In genomic region chr1:46363121-46363520, GRCh38 we compare ENCODE assay signal across 21 cellular contexts. TPM values are rescaled to one million over a fixed set of nuclear protein-coding genes. Genes with fewer than 3 reads are reported as not detected.
DNase-seq lines count a peak whose midpoint lies in the region; ATAC-seq, FAIRE-seq and TF ChIP-seq lines count a peak whose summit lies in the region.
"Had no signal": no experiment of that assay in that cellular context is flagged by ENCODE, and none has a peak within 500 bp of the region (broad histone marks: within the 10 kb centered on the region; RNA-seq: fewer than 3 reads in every experiment).

No MANE protein-coding gene starts in this region.

- no peak for TF ChIP-seq EP300 in GM12878 (IDR thresholded peaks at IDR 0.05; ENCODE audit: borderline replicate concordance in 1 of 2, control insufficient read depth in 1 of 2, low read depth in 2 of 2, low read length in 2 of 2)

- 96% methylated on average over 5 of the region's 5 CpGs for WGBS in GM12878 (ENCODE audit: insufficient coverage, insufficient replicate concordance, low lambda C conversion rate, missing lambda C conversion rate)

- RAD21 ChIA-PET in GM12878 (lab: Charles Lee; ENCODE audit: unreplicated experiment) = no interaction called here

- H4K20me1 ChIP-seq in GM12878 (ENCODE audit: control insufficient read depth, insufficient read depth) (no peaks in the 10 kb centered on the region), neural progenitor cell (ENCODE audit: low read depth) (peaks cover 12% of the 10 kb centered on the region)

- H3K27me3 ChIP-seq in GM12878 (replicated peaks in 1 of 2; ENCODE audit: control insufficient read depth in 2 of 2, insufficient read depth in 2 of 2, low read length in 1 of 2) (no peaks in the 10 kb centered on the region), neural progenitor cell (no peaks in the 10 kb centered on the region), brain microvascular endothelial cell (replicated peaks) (no peaks in the 10 kb centered on the region)

- TF ChIP-seq CTCF in D721Med (IDR thresholded peaks at IDR 0.05; ENCODE audit: insufficient read depth, missing control alignments) (no peak), GM12878 (IDR thresholded peaks at IDR 0.05 in 2 of 3, conservative IDR thresholded peaks at IDR 0.05 in 1 of 3; ENCODE audit: control insufficient read depth in 2 of 3, extremely low read depth in 1 of 3, insufficient read depth in 1 of 3, low read depth in 3 of 3, low read length in 3 of 3) (no peak), neural progenitor cell (IDR thresholded peaks at IDR 0.05) (no peak), brain microvascular endothelial cell (IDR thresholded peaks at IDR 0.05; ENCODE audit: low read depth, low read length, missing control alignments) (no peak)

- H3K27ac ChIP-seq in GM12878 (ENCODE audit: control insufficient read depth, insufficient read depth) = no peak overlapping the region
- peak overlapping the region; percentile 79 for H3K27ac ChIP-seq in neural progenitor cell
- H3K27ac ChIP-seq in brain microvascular endothelial cell = no peak overlapping the region
- H3K27ac ChIP-seq: C4-2B had no signal

- CTCF ChIA-PET in GM12878 (lab: Yijun Ruan, JAX) = no interaction called here

- H3K4me3 Mint-ChIP-seq in neural progenitor cell = no peak overlapping the region
- H3K4me3 Mint-ChIP-seq: CD8-positive, alpha-beta memory T cell had no signal

- SMC1A ChIA-PET in GM12878 (lab: Charles Lee; ENCODE audit: uncharacterized antibody, unreplicated experiment) = interaction anchor here (0.6 to 0.9 kb wide), 2 partner anchors 91 to 135 kb away, joined by 3 read pairs; no protein-coding TSS in a partner anchor

- TSS peak; percentile 50 for BruUV-seq in GM12878 (replicated peaks; lab: Mats Ljungman, UMichigan)

- H3F3A ChIP-seq in neural progenitor cell (ENCODE audit: low read depth) = peaks cover 23% of the 10 kb centered on the region

- peaks cover 26% of the 10 kb centered on the region for H3K36me3 Mint-ChIP-seq in neural progenitor cell

- in situ Hi-C loops in GM12878 (cut with MboI) (no loop called here), brain microvascular endothelial cell (cut with HindIII; ENCODE audit: low pct_ligation_motif_present, low sequenced_read_pairs) (no loop called here)

- no peak overlapping the region for H3K4me3 ChIP-seq in GM12878
- no peak overlapping the region for H3K4me3 ChIP-seq in neural progenitor cell
- no peak overlapping the region for H3K4me3 ChIP-seq in brain microvascular endothelial cell (ENCODE audit: low read depth, low read length)

- no peak for TF ChIP-seq RAD21 in GM12878 (IDR thresholded peaks at IDR 0.05; ENCODE audit: insufficient read depth, low read depth, low read length)

- no peaks in the 10 kb centered on the region for H3K9me3 ChIP-seq in GM12878 (replicated peaks; ENCODE audit: control insufficient read depth, insufficient read depth, low read length)
- no peaks in the 10 kb centered on the region for H3K9me3 ChIP-seq in neural progenitor cell (ENCODE audit: low read depth)

- no peak overlapping the region for H3K27ac Mint-ChIP-seq in neural progenitor cell

- H3K9ac ChIP-seq in GM12878 (ENCODE audit: control insufficient read depth, insufficient read depth, low read length) = no peak overlapping the region
- H3K9ac ChIP-seq in neural progenitor cell = no peak overlapping the region

- intact Hi-C loops in GM12878 (cut with micrococcal nuclease; ENCODE audit: unreplicated experiment) = no loop called here

- no peak for ATAC-seq in GM12878
- ATAC-seq in GM21526 (IDR thresholded peaks at IDR 0.05; ENCODE audit: low FRiP score, unreplicated experiment) = no peak
- no peak for ATAC-seq in HG03469 (IDR thresholded peaks at IDR 0.05; ENCODE audit: unreplicated experiment)

- H2AFZ ChIP-seq in GM12878 (ENCODE audit: control insufficient read depth, low read depth, low read length) (no peak overlapping the region), neural progenitor cell (replicated peaks) (no peak overlapping the region)

- H3K4me1 ChIP-seq in GM12878 (ENCODE audit: control insufficient read depth, insufficient read depth, low read length) (no peaks in the 10 kb centered on the region), neural progenitor cell (peaks cover 23% of the 10 kb centered on the region)

- H3K36me3 ChIP-seq in GM12878 (ENCODE audit: control insufficient read depth in 2 of 2, insufficient read depth in 2 of 2, low read length in 1 of 2) (peaks cover 18 to 31% of the 10 kb centered on the region in 2 experiments), neural progenitor cell (no peaks in the 10 kb centered on the region), brain microvascular endothelial cell (replicated peaks) (peaks cover 47% of the 10 kb centered on the region)

- no peak overlapping the region for H3K4me2 ChIP-seq in GM12878 (ENCODE audit: control insufficient read depth, insufficient read depth)
- peak overlapping the region; percentile 72 for H3K4me2 ChIP-seq in neural progenitor cell

- peaks cover 8% of the 10 kb centered on the region for H3K4me1 Mint-ChIP-seq in neural progenitor cell
- H3K4me1 Mint-ChIP-seq: CD8-positive, alpha-beta memory T cell had no signal

- TF ChIP-seq POLR2A in GM12878 (IDR thresholded peaks at IDR 0.05; ENCODE audit: low read depth, low read length) = no peak

- peak; percentile 98 for FAIRE-seq in D721Med (lab: Jason Lieb, UNC)
- FAIRE-seq in GM12878 (lab: Jason Lieb, UNC) = no peak

- H3K27me3 Mint-ChIP-seq in neural progenitor cell (ENCODE audit: insufficient read depth, low read depth) = no peaks in the 10 kb centered on the region
- H3K27me3 Mint-ChIP-seq: CD8-positive, alpha-beta memory T cell had no signal

- no peaks in the 10 kb centered on the region for H3K9me3 Mint-ChIP-seq in neural progenitor cell
- H3K9me3 Mint-ChIP-seq: CD8-positive, alpha-beta memory T cell had no signal

- DNase-seq in D721Med (ENCODE audit: insufficient read length, low spot score) = no peak
- DNase-seq in NCI-H524 treated with DMSO at 0.1 percent for 48 hours (lab: John Stamatoyannopoulos, UW) = peak; percentile 94
- no peak for DNase-seq in GM12878 (ENCODE audit: low read depth, low spot score)
- DNase-seq in neural progenitor cell (ENCODE audit: low spot score) = peak; percentile 11
- DNase-seq in brain microvascular endothelial cell = no peak
- DNase-seq: Calu3; CD8-positive, alpha-beta memory T cell; DMS79; GOT3; KBM-7; MM.1S; NCI-H1048; NCI-H1417 treated with DMSO at 0.1 percent for 48 hours; NCI-H187; NCI-H2107; NCI-H774; Right ventricle myocardium superior had no signal

- POLR2A ChIA-PET in GM12878 (lab: Charles Lee) = no interaction called here

- H3K79me2 ChIP-seq in GM12878 (ENCODE audit: control insufficient read depth, insufficient read depth, low read length) (no peaks in the 10 kb centered on the region), neural progenitor cell (ENCODE audit: low read depth) (no peaks in the 10 kb centered on the region)

RNA-seq across cellular contexts. Expression of gene NSUN4, which starts 22.5 kb away (rescaled TPM):
- total RNA-seq in GM12878 (2013; cell fraction: nucleolus; rRNA removed) = 114 and 121 TPM in 2 replicates
- total RNA-seq in GM12878 (2014; rRNA removed) = 27.7 and 31.0 TPM in 2 replicates
- 24.9 and 25.3 TPM in 2 replicates for total RNA-seq in GM12878 (2014; rRNA removed; fragmentation: Illumina TruSeq; extraction: Trizol)
- 31.4 and 31.8 TPM in 2 replicates for total RNA-seq in GM12878 (2021)
- polyA plus RNA-seq in GM12878 (2011; ENCODE audit: low read depth) = 22.0 TPM
- polyA plus RNA-seq in GM12878 (2011; rRNA removed) = 62.7 and 80.2 TPM in 2 replicates
- 88.7 and 90.7 TPM in 2 replicates for polyA plus RNA-seq in GM12878 (2011; cell fraction: cytosol; rRNA removed)
- 59.9 and 67.7 TPM in 2 replicates for polyA plus RNA-seq in GM12878 (2011; cell fraction: nucleus; rRNA removed)
- polyA plus RNA-seq in GM12878 (2012) = 20.9 and 28.7 TPM in 2 replicates
- 24.4 and 31.1 TPM in 2 replicates for polyA plus RNA-seq in GM12878 (2014; fragmentation: Illumina TruSeq; extraction: Trizol)
- 10 to 100 TPM; 22.1 to 26.6 TPM for polyA plus RNA-seq in GM12878 (2014; fragmentation: Nextera tagmentation; extraction: Ambion mirVana)
- polyA plus RNA-seq in GM12878 (2014; rRNA removed) = 30.1 and 36.0 TPM in 2 replicates
- polyA plus RNA-seq in GM12878 (2016; fragmentation: Nextera tagmentation; extraction: Ambion mirVana) = 10 to 100 TPM; 25.4 to 29.2 TPM
- polyA minus RNA-seq in GM12878 (2011; rRNA and poly(A)+ RNA removed) = 170 and 217 TPM in 2 replicates
- polyA minus RNA-seq in GM12878 (2011; cell fraction: cytosol; rRNA and poly(A)+ RNA removed) = 23.7 and 23.9 TPM in 2 replicates
- polyA minus RNA-seq in GM12878 (2011; cell fraction: nucleus; rRNA and poly(A)+ RNA removed) = 38.7 and 43.4 TPM in 2 replicates
- total RNA-seq in neural progenitor cell (ENCODE audit: low replicate concordance) = 12.4 and 17.0 TPM in 2 replicates

RNA-seq across cellular contexts. Expression of gene FAAH, which starts 31.0 kb away (rescaled TPM):
- total RNA-seq in GM12878 (2013; cell fraction: nucleolus; rRNA removed) = 13.3 and 15.1 TPM in 2 replicates
- total RNA-seq in GM12878 (2014; rRNA removed) (0.98 and 1.4 TPM in 2 replicates), GM12878 (2014; rRNA removed; fragmentation: Illumina TruSeq; extraction: Trizol) (0.22 TPM in 1 of 2 replicates, not detected in the other), GM12878 (2021) (0.72 and 0.77 TPM in 2 replicates), neural progenitor cell (ENCODE audit: low replicate concordance) (13.9 and 40.4 TPM in 2 replicates)
- 0.50 TPM for polyA plus RNA-seq in GM12878 (2011; ENCODE audit: low read depth)
- polyA plus RNA-seq in GM12878 (2011; rRNA removed) (1.7 and 2.5 TPM in 2 replicates), GM12878 (2014; fragmentation: Illumina TruSeq; extraction: Trizol) (0.11 and 0.37 TPM in 2 replicates), GM12878 (2014; fragmentation: Nextera tagmentation; extraction: Ambion mirVana) (under 1 TPM in 1 of 2 experiments, not detected in 1; 0.07 TPM), GM12878 (2014; rRNA removed) (0.52 and 0.64 TPM in 2 replicates), GM12878 (2016; fragmentation: Nextera tagmentation; extraction: Ambion mirVana) (under 1 TPM; 0.51 to 0.69 TPM)
- 2.0 and 2.9 TPM in 2 replicates for polyA plus RNA-seq in GM12878 (2011; cell fraction: cytosol; rRNA removed)
- 31.6 and 35.8 TPM in 2 replicates for polyA plus RNA-seq in GM12878 (2011; cell fraction: nucleus; rRNA removed)
- polyA plus RNA-seq in GM12878 (2012) = 2.1 and 2.6 TPM in 2 replicates
- polyA minus RNA-seq in GM12878 (2011; rRNA and poly(A)+ RNA removed) = 0.88 and 4.1 TPM in 2 replicates
- polyA minus RNA-seq in GM12878 (2011; cell fraction: cytosol; rRNA and poly(A)+ RNA removed) = 0.83 TPM in 1 of 2 replicates, not detected in the other
- polyA minus RNA-seq in GM12878 (2011; cell fraction: nucleus; rRNA and poly(A)+ RNA removed) = 4.1 and 5.5 TPM in 2 replicates
- total RNA-seq: RPMI7951 had no signal

RNA-seq across cellular contexts. Expression of gene UQCRH, which starts 59.6 kb away (rescaled TPM):
- total RNA-seq in GM12878 (2013; cell fraction: nucleolus; rRNA removed) = 169 and 182 TPM in 2 replicates
- total RNA-seq in GM12878 (2014; rRNA removed) (522 and 625 TPM in 2 replicates), GM12878 (2014; rRNA removed; fragmentation: Illumina TruSeq; extraction: Trizol) (582 and 603 TPM in 2 replicates), GM12878 (2021) (363 and 392 TPM in 2 replicates), neural progenitor cell (ENCODE audit: low replicate concordance) (613 and 872 TPM in 2 replicates)
- polyA plus RNA-seq in GM12878 (2011; ENCODE audit: low read depth) = 2,257 TPM
- polyA plus RNA-seq in GM12878 (2011; rRNA removed) (1,782 and 2,485 TPM in 2 replicates), GM12878 (2014; fragmentation: Illumina TruSeq; extraction: Trizol) (612 and 665 TPM in 2 replicates), GM12878 (2014; fragmentation: Nextera tagmentation; extraction: Ambion mirVana) (1,000 to 10,000 TPM; 1,451 to 1,539 TPM), GM12878 (2014; rRNA removed) (516 and 647 TPM in 2 replicates), GM12878 (2016; fragmentation: Nextera tagmentation; extraction: Ambion mirVana) (100 to 1,000 TPM; 574 to 652 TPM)
- polyA plus RNA-seq in GM12878 (2011; cell fraction: cytosol; rRNA removed) = 682 and 1,244 TPM in 2 replicates
- polyA plus RNA-seq in GM12878 (2011; cell fraction: nucleus; rRNA removed) = 369 and 418 TPM in 2 replicates
- 583 and 710 TPM in 2 replicates for polyA plus RNA-seq in GM12878 (2012)
- polyA minus RNA-seq in GM12878 (2011; rRNA and poly(A)+ RNA removed) = 164 and 195 TPM in 2 replicates
- polyA minus RNA-seq in GM12878 (2011; cell fraction: cytosol; rRNA and poly(A)+ RNA removed) = 98.8 and 102 TPM in 2 replicates
- polyA minus RNA-seq in GM12878 (2011; cell fraction: nucleus; rRNA and poly(A)+ RNA removed) = 46.1 and 63.4 TPM in 2 replicates

RNA-seq across cellular contexts. Expression of gene LRRC41, which starts 59.7 kb away (rescaled TPM):
- 65.4 and 65.5 TPM in 2 replicates for total RNA-seq in GM12878 (2013; cell fraction: nucleolus; rRNA removed)
- total RNA-seq in GM12878 (2014; rRNA removed) (62.7 and 65.7 TPM in 2 replicates), GM12878 (2014; rRNA removed; fragmentation: Illumina TruSeq; extraction: Trizol) (35.1 and 36.3 TPM in 2 replicates), GM12878 (2021) (56.7 and 57.7 TPM in 2 replicates), neural progenitor cell (ENCODE audit: low replicate concordance) (43.1 and 86.2 TPM in 2 replicates)
- polyA plus RNA-seq in GM12878 (2011; ENCODE audit: low read depth) = 25.2 TPM
- polyA plus RNA-seq in GM12878 (2011; rRNA removed) (25.3 and 43.3 TPM in 2 replicates), GM12878 (2014; fragmentation: Illumina TruSeq; extraction: Trizol) (18.5 and 40.1 TPM in 2 replicates), GM12878 (2014; fragmentation: Nextera tagmentation; extraction: Ambion mirVana) (10 to 100 TPM; 12.0 to 12.6 TPM), GM12878 (2014; rRNA removed) (53.8 and 55.6 TPM in 2 replicates), GM12878 (2016; fragmentation: Nextera tagmentation; extraction: Ambion mirVana) (10 to 100 TPM; 67.3 to 79.9 TPM)
- 50.6 and 56.7 TPM in 2 replicates for polyA plus RNA-seq in GM12878 (2011; cell fraction: cytosol; rRNA removed)
- polyA plus RNA-seq in GM12878 (2011; cell fraction: nucleus; rRNA removed) = 62.8 and 70.9 TPM in 2 replicates
- polyA plus RNA-seq in GM12878 (2012) = 42.1 and 42.9 TPM in 2 replicates
- polyA minus RNA-seq in GM12878 (2011; rRNA and poly(A)+ RNA removed) = 40.8 and 80.5 TPM in 2 replicates
- polyA minus RNA-seq in GM12878 (2011; cell fraction: cytosol; rRNA and poly(A)+ RNA removed) = 29.5 TPM in 2 replicates
- 21.6 and 34.4 TPM in 2 replicates for polyA minus RNA-seq in GM12878 (2011; cell fraction: nucleus; rRNA and poly(A)+ RNA removed)

Comparison
In these comparisons a context has a peak if more than half of its experiments do, and no peak if none do; other contexts are left out.
1. DNase-seq: peak in NCI-H524 treated with DMSO at 0.1 percent for 48 hours (single experiment) and neural progenitor cell (single experiment); none in D721Med (single experiment), GM12878 (single experiment) and brain microvascular endothelial cell (single experiment).